In the genomic region with DNA sequence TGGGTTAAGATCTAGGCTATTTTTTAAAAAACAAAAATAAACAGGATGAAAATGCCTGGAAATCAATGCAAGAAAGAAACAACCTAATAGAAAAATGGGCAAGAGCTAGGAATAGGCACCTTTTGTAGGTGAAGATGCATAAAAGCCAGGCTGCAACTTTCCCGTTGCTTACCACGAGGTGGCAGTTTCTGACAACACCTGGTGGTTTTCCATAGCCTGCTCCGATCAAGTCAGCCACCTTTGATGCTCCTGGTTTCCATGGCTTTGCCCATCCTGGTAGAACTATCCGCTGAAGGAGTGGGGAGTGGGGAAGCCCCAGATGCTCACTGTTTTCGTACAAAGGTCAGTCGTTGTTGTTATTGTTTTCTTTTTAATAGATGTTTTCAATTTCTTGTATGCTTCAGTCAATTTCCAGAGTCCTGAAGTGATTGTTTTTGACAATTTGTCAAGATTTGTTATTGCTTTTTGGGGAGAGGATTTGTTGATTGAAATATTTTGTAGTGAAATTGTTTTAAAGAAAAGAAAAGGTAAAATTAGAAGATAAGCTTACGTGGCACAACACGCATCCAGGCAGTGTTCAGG, we compare ENCODE assay signal across 8 cellular contexts. TPM values are rescaled to one million over a fixed set of nuclear protein-coding genes. Genes with fewer than 3 reads are reported as not detected.
DNase-seq lines count a peak whose midpoint lies in the region; ATAC-seq, FAIRE-seq and TF ChIP-seq lines count a peak whose summit lies in the region.
"Had no signal": no experiment of that assay in that cellular context is flagged by ENCODE, and none has a peak within 500 bp of the region (broad histone marks: within the 10 kb centered on the region; RNA-seq: fewer than 3 reads in every experiment).

No MANE protein-coding gene starts in this region.

- H3K4me3 ChIP-seq in cardiac fibroblast (replicated peaks in 1 of 2; ENCODE audit: low read depth in 2 of 2, low read length in 2 of 2) (no peak overlapping the region), psoas muscle (no peak overlapping the region)
- H3K4me3 ChIP-seq: lung had no signal

- WGBS in psoas muscle, 3 donors: 58 to 62% (median 61%) methylated on average over 8 of the region's 8 CpGs

- DNase-seq in GM18507 (ENCODE audit: extremely low spot score, insufficient read length, low read depth): no peak
- peak; percentile 62 for DNase-seq in NCI-H2227 treated with DMSO at 0.1 percent for 48 hours (lab: John Stamatoyannopoulos, UW)
- DNase-seq in cardiac fibroblast (ENCODE audit: low read depth in 2 of 2): peak; percentile 27 to 38
- no peak for DNase-seq in psoas muscle
- no peak for DNase-seq in amygdala (lab: John Stamatoyannopoulos, UW)
- no peak for DNase-seq in AG08395 (ENCODE audit: low spot score)

- no peaks in the 10 kb centered on the region for H3K27me3 ChIP-seq in psoas muscle (ENCODE audit: insufficient read depth in 3 of 3, low read length in 2 of 3)

- TF ChIP-seq CTCF in cardiac fibroblast (IDR thresholded peaks at IDR 0.05; ENCODE audit: low read depth, low read length) (peak; percentile 44), psoas muscle (IDR thresholded peaks at IDR 0.05) (peak; percentile 32)

- no peaks in the 10 kb centered on the region for H3K4me1 ChIP-seq in psoas muscle

- H3K9me3 ChIP-seq in psoas muscle: no peaks in the 10 kb centered on the region

- H3K27ac ChIP-seq in psoas muscle: no peak overlapping the region

- ATAC-seq in psoas muscle (no peak), HG03159 (IDR thresholded peaks at IDR 0.05; ENCODE audit: unreplicated experiment) (no peak)

- intact Hi-C loops in psoas muscle (cut with DNase I): no loop called here

- H3K36me3 ChIP-seq in psoas muscle (ENCODE audit: insufficient read depth in 1 of 2, low read depth in 1 of 2): no peaks in the 10 kb centered on the region

- peak; percentile 42 for FAIRE-seq in GM18507 (lab: Jason Lieb, UNC)

RNA-seq across cellular contexts. Expression of a gene that starts 24.1 kb away (rescaled TPM):
- total RNA-seq in psoas muscle: 10 to 100 TPM; 43.1 to 65.5 (median 54.8) TPM
- 10 to 100 TPM; 34.0 to 57.5 (median 50.8) TPM for polyA plus RNA-seq in psoas muscle

RNA-seq across cellular contexts. Expression of a gene that starts 32.1 kb away (rescaled TPM):
- total RNA-seq in psoas muscle: 1 to 10 TPM; 5.6 to 7.4 (median 7.0) TPM
- 1 to 10 TPM; 4.0 to 6.2 (median 4.3) TPM for polyA plus RNA-seq in psoas muscle

RNA-seq across cellular contexts. Expression of a gene that starts 32.3 kb away (rescaled TPM):
- under 1 TPM; 0.50 to 0.97 (median 0.68) TPM for total RNA-seq in psoas muscle
- 1 to 10 TPM in 1 of 3 donors, under 1 TPM in 2; 0.69 to 2.3 (median 0.99) TPM for polyA plus RNA-seq in psoas muscle

RNA-seq across cellular contexts. Expression of a gene that starts 33.2 kb away (rescaled TPM):
- total RNA-seq in psoas muscle: under 1 TPM in 1 of 4 donors, not detected in 3; 0.08 TPM
- under 1 TPM in 1 of 3 donors, not detected in 2; 0.01 TPM for polyA plus RNA-seq in psoas muscle

Comparison
In these comparisons a context has a peak if more than half of its experiments do, and no peak if none do; other contexts are left out.
1. DNase-seq: peak in NCI-H2227 treated with DMSO at 0.1 percent for 48 hours (single experiment) and cardiac fibroblast (2 of 2); none in GM18507 (single experiment), psoas muscle (0 of 2), amygdala (0 of 56) and AG08395 (single experiment).